In genomic region chr3:109336272-109336957, GRCh38 we compare ENCODE assay signal across 10 cellular contexts. TPM values are rescaled to one million over a fixed set of nuclear protein-coding genes. Genes with fewer than 3 reads are reported as not detected.
DNase-seq lines count a peak whose midpoint lies in the region; ATAC-seq, FAIRE-seq and TF ChIP-seq lines count a peak whose summit lies in the region.
"Had no signal": no experiment of that assay in that cellular context is flagged by ENCODE, and none has a peak within 500 bp of the region (broad histone marks: within the 10 kb centered on the region; RNA-seq: fewer than 3 reads in every experiment).

No MANE protein-coding gene starts in this region.

- no peaks in the 10 kb centered on the region for H3K4me1 ChIP-seq in GM23248 (ENCODE audit: insufficient read depth)
- no peaks in the 10 kb centered on the region for H3K4me1 ChIP-seq in right cardiac atrium (ENCODE audit: control insufficient read depth, insufficient read depth, low read length)
- no peaks in the 10 kb centered on the region for H3K4me1 ChIP-seq in sigmoid colon

- TF ChIP-seq EP300 in sigmoid colon (IDR thresholded peaks at IDR 0.05) = no peak

- no peaks in the 10 kb centered on the region for H3K9me2 ChIP-seq in GM23248 (ENCODE audit: insufficient read depth)

- peak; percentile 54 for DNase-seq in GM23248
- no peak for DNase-seq in activated T-helper 1 cell treated with anti-CD3 and anti-CD28 coated beads, Interleukin-12 subunit alpha, Interleukin-12 subunit beta, Interleukin-2, Interleukin-4 antibody, amounts not matched to agents 30 ng/mL and 10 ng/mL and 1 ng/mL, durations not matched to agents 14 hours and 24 hours and 36 hours (ENCODE audit: low spot score)
- peak in 2 of 3 donors; percentile 25 to 51 for DNase-seq in right cardiac atrium
- DNase-seq in sigmoid colon = no peak
- no peak for DNase-seq in RCC 7860 (ENCODE audit: low spot score)
- no peak for DNase-seq in midbrain (lab: John Stamatoyannopoulos, UW)
- no peak for DNase-seq in GM10266 (ENCODE audit: extremely low spot score)

- FAIRE-seq in RCC 7860 (lab: Jason Lieb, UNC) = no peak

- H4K20me1 ChIP-seq in GM23248 (ENCODE audit: insufficient read depth) = no peaks in the 10 kb centered on the region

- no peaks in the 10 kb centered on the region for H3F3A ChIP-seq in GM23248 (ENCODE audit: insufficient read depth)

- H3K36me3 ChIP-seq in GM23248 (ENCODE audit: low read depth) (no peaks in the 10 kb centered on the region), sigmoid colon (no peaks in the 10 kb centered on the region)

- peak overlapping the region; percentile 90 for H3K4me2 ChIP-seq in GM23248 (ENCODE audit: unreplicated experiment)

- no peak for TF ChIP-seq POLR2A in sigmoid colon (IDR thresholded peaks at IDR 0.05)

- peaks cover 20% of the 10 kb centered on the region for H3K27me3 Mint-ChIP-seq in activated T-helper 1 cell treated with anti-CD3 and anti-CD28 coated beads, Interleukin-12 subunit alpha, Interleukin-12 subunit beta, Interleukin-2, Interleukin-4 antibody, amounts not matched to agents 30 ng/mL and 10 ng/mL and 1 ng/mL, durations not matched to agents 14 hours and 24 hours and 36 hours (ENCODE audit: insufficient read depth)

- H3K36me3 Mint-ChIP-seq in activated T-helper 1 cell treated with anti-CD3 and anti-CD28 coated beads, Interleukin-12 subunit alpha, Interleukin-12 subunit beta, Interleukin-2, Interleukin-4 antibody, amounts not matched to agents 30 ng/mL and 10 ng/mL and 1 ng/mL, durations not matched to agents 14 hours and 24 hours and 36 hours (ENCODE audit: low read depth) = no peaks in the 10 kb centered on the region

- ATAC-seq in right cardiac atrium (peak; percentile 36 to 76), GM21367 (IDR thresholded peaks at IDR 0.05; ENCODE audit: unreplicated experiment) (no peak)

- TF ChIP-seq CTCF in sigmoid colon (IDR thresholded peaks at IDR 0.05) (no peak), GM10266 (IDR thresholded peaks at IDR 0.05; ENCODE audit: control insufficient read depth, insufficient read depth, low read depth, missing control alignments) (no peak)

- H3K4me3 Mint-ChIP-seq in activated T-helper 1 cell treated with anti-CD3 and anti-CD28 coated beads, Interleukin-12 subunit alpha, Interleukin-12 subunit beta, Interleukin-2, Interleukin-4 antibody, amounts not matched to agents 30 ng/mL and 10 ng/mL and 1 ng/mL, durations not matched to agents 14 hours and 24 hours and 36 hours = peak overlapping the region; percentile 69

- H3K79me2 ChIP-seq in GM23248 (ENCODE audit: insufficient read depth) = no peaks in the 10 kb centered on the region

- H3K9ac ChIP-seq in GM23248 = peak overlapping the region; percentile 41; the same call in 1 of the 2 replicates

- H3K27ac ChIP-seq in GM23248 = no peak overlapping the region
- no peak overlapping the region for H3K27ac ChIP-seq in right cardiac atrium (ENCODE audit: low read length)
- no peak overlapping the region for H3K27ac ChIP-seq in sigmoid colon

- H2AFZ ChIP-seq in GM23248 = peak overlapping the region; percentile 95

- 6% methylated on average over 18 of the region's 18 CpGs for WGBS in GM23248 (ENCODE audit: low coverage in 1 of 2, low lambda C conversion rate in 2 of 2, missing lambda C conversion rate in 2 of 2), 2 experiments
- WGBS in right cardiac atrium = 3% methylated on average over 18 of the region's 18 CpGs
- 30 to 72% methylated on average over 18 of the region's 18 CpGs for WGBS in sigmoid colon, 2 donors

- intact Hi-C loops in activated T-helper 1 cell treated with anti-CD3 and anti-CD28 coated beads, Interleukin-12 subunit alpha, Interleukin-12 subunit beta, Interleukin-2, Interleukin-4 antibody, amounts not matched to agents 30 ng/mL and 10 ng/mL and 1 ng/mL, durations not matched to agents 14 hours and 24 hours and 36 hours (cut with micrococcal nuclease) = no loop called here
- intact Hi-C loops in right cardiac atrium (cut with DNase I) (no loop called here), sigmoid colon (cut with DNase I) (no loop called here)

- H3K4me1 Mint-ChIP-seq in activated T-helper 1 cell treated with anti-CD3 and anti-CD28 coated beads, Interleukin-12 subunit alpha, Interleukin-12 subunit beta, Interleukin-2, Interleukin-4 antibody, amounts not matched to agents 30 ng/mL and 10 ng/mL and 1 ng/mL, durations not matched to agents 14 hours and 24 hours and 36 hours (ENCODE audit: low read depth) = peaks cover 5% of the 10 kb centered on the region

- in situ Hi-C loops in GM23248 (cut with MboI) = no loop called here

- H3K4me3 ChIP-seq in GM23248 = peak overlapping the region; percentile 74
- H3K4me3 ChIP-seq in right cardiac atrium (ENCODE audit: low read length) = peak overlapping the region; percentile 40
- peak overlapping the region in 3 of 4 donors; percentile 16 to 34 (median 25) for H3K4me3 ChIP-seq in sigmoid colon

- H3K9me3 ChIP-seq in GM23248 (ENCODE audit: low read depth) (no peaks in the 10 kb centered on the region), right cardiac atrium (ENCODE audit: control insufficient read depth, low read length) (peaks cover 2% of the 10 kb centered on the region), sigmoid colon (no peaks in the 10 kb centered on the region)

- no peak overlapping the region for H3K27ac Mint-ChIP-seq in activated T-helper 1 cell treated with anti-CD3 and anti-CD28 coated beads, Interleukin-12 subunit alpha, Interleukin-12 subunit beta, Interleukin-2, Interleukin-4 antibody, amounts not matched to agents 30 ng/mL and 10 ng/mL and 1 ng/mL, durations not matched to agents 14 hours and 24 hours and 36 hours

- no peaks in the 10 kb centered on the region for H3K9me3 Mint-ChIP-seq in activated T-helper 1 cell treated with anti-CD3 and anti-CD28 coated beads, Interleukin-12 subunit alpha, Interleukin-12 subunit beta, Interleukin-2, Interleukin-4 antibody, amounts not matched to agents 30 ng/mL and 10 ng/mL and 1 ng/mL, durations not matched to agents 14 hours and 24 hours and 36 hours

- H3K27me3 ChIP-seq in GM23248 (replicated peaks; ENCODE audit: insufficient read depth) = no peaks in the 10 kb centered on the region; the same call in 1 of the 2 replicates
- no peaks in the 10 kb centered on the region for H3K27me3 ChIP-seq in right cardiac atrium (ENCODE audit: control insufficient read depth, insufficient read depth)
- H3K27me3 ChIP-seq in sigmoid colon = no peaks in the 10 kb centered on the region

RNA-seq across cellular contexts. Expression of gene DPPA4, which starts 0.9 kb away (rescaled TPM):
- not detected in 2 replicates for total RNA-seq in GM23248 (2014; rRNA removed; shearing (Covaris generic))
- polyA plus RNA-seq in GM23248 (2016; fragmentation: Nextera tagmentation; extraction: Ambion mirVana) = 0.06 and 0.15 TPM in 2 replicates
- not detected in 2 replicates for total RNA-seq in activated T-helper 1 cell treated with anti-CD3 and anti-CD28 coated beads, Interleukin-12 subunit alpha, Interleukin-12 subunit beta, Interleukin-2, Interleukin-4 antibody, amounts not matched to agents 30 ng/mL and 10 ng/mL and 1 ng/mL, durations not matched to agents 14 hours and 24 hours and 36 hours
- total RNA-seq in right cardiac atrium = under 1 TPM in 1 of 4 donors, not detected in 3; 0.67 TPM
- not detected for polyA plus RNA-seq in right cardiac atrium
- total RNA-seq in sigmoid colon = under 1 TPM in 1 of 4 donors, not detected in 3; 0.16 TPM
- polyA plus RNA-seq in sigmoid colon = 1 to 10 TPM in 1 of 3 donors, not detected in 2; 1.1 TPM
- total RNA-seq: glomerular endothelial cell had no signal

RNA-seq across cellular contexts. Expression of gene DPPA2, which starts 20.1 kb away (rescaled TPM):
- not detected in 2 replicates for total RNA-seq in GM23248 (2014; rRNA removed; shearing (Covaris generic))
- polyA plus RNA-seq in GM23248 (2016; fragmentation: Nextera tagmentation; extraction: Ambion mirVana) (not detected in 2 replicates), right cardiac atrium (not detected), sigmoid colon (not detected)
- not detected in 2 replicates for total RNA-seq in activated T-helper 1 cell treated with anti-CD3 and anti-CD28 coated beads, Interleukin-12 subunit alpha, Interleukin-12 subunit beta, Interleukin-2, Interleukin-4 antibody, amounts not matched to agents 30 ng/mL and 10 ng/mL and 1 ng/mL, durations not matched to agents 14 hours and 24 hours and 36 hours
- total RNA-seq in right cardiac atrium (not detected), sigmoid colon (not detected)
- total RNA-seq: glomerular endothelial cell, temporal lobe had no signal

Comparison
In these comparisons a context has a peak if more than half of its experiments do, and no peak if none do; other contexts are left out.
1. DNase-seq: peak in GM23248 (single experiment) and right cardiac atrium (2 of 3); none in activated T-helper 1 cell treated with anti-CD3 and anti-CD28 coated beads, Interleukin-12 subunit alpha, Interleukin-12 subunit beta, Interleukin-2, Interleukin-4 antibody, amounts not matched to agents 30 ng/mL and 10 ng/mL and 1 ng/mL, durations not matched to agents 14 hours and 24 hours and 36 hours (single experiment), sigmoid colon (single experiment), RCC 7860 (single experiment), midbrain (single experiment) and GM10266 (single experiment).
2. Peak in every context shown above with its lines, with median percentiles within 50 percentile points of each other: H3K4me3 ChIP-seq.